ENCODE assay signal across 10 cellular contexts in genomic region chrX:119410027-119410819, GRCh38. TPM values are rescaled to one million over a fixed set of nuclear protein-coding genes. Genes with fewer than 3 reads are reported as not detected.
DNase-seq lines count a peak whose midpoint lies in the region; TF ChIP-seq lines count a peak whose summit lies in the region.
"Had no signal": no experiment of that assay in that cellular context is flagged by ENCODE, and none has a peak within 500 bp of the region (broad histone marks: within the 10 kb centered on the region; RNA-seq: fewer than 3 reads in every experiment).

No MANE protein-coding gene starts in this region.

- CTCF ChIA-PET in activated CD4-positive, alpha-beta memory T cell treated with anti-CD3 and anti-CD28 coated beads for 36 hours (lab: Charles Lee), result no interaction called here

- TF ChIP-seq CTCF in fibroblast of pulmonary artery (IDR thresholded peaks at IDR 0.05; ENCODE audit: low read length, missing control alignments), result no peak

- no peak overlapping the region for H3K4me3 ChIP-seq in fibroblast of pulmonary artery (replicated peaks; ENCODE audit: low read depth, low read length)
- H3K4me3 ChIP-seq: heart left ventricle, thoracic aorta had no signal

- no peak overlapping the region for H3K27ac Mint-ChIP-seq in activated CD4-positive, alpha-beta memory T cell treated with anti-CD3 and anti-CD28 coated beads for 36 hours

- H3K4me3 Mint-ChIP-seq in activated CD4-positive, alpha-beta memory T cell treated with anti-CD3 and anti-CD28 coated beads for 36 hours, result no peak overlapping the region

- intact Hi-C loops in activated CD4-positive, alpha-beta memory T cell treated with anti-CD3 and anti-CD28 coated beads for 36 hours (cut with micrococcal nuclease), result no loop called here

- peak; percentile 85 for DNase-seq in GM04504 (ENCODE audit: low read depth)
- DNase-seq in RKO (ENCODE audit: low spot score), result peak; percentile 26
- peak; percentile 46 for DNase-seq in fibroblast of pulmonary artery (ENCODE audit: low read depth)
- peak; percentile 92 for DNase-seq in stromal cell of bone marrow (ENCODE audit: low read depth)
- DNase-seq in cerebellar nuclear complex (lab: John Stamatoyannopoulos, UW), result no peak
- no peak for DNase-seq in NK-92 (lab: John Stamatoyannopoulos, UW; ENCODE audit: unreplicated experiment)
- no peak for DNase-seq in activated CD4-positive, alpha-beta memory T cell treated with anti-CD3 and anti-CD28 coated beads for 36 hours
- DNase-seq in NCI-H1048 (lab: John Stamatoyannopoulos, UW), result no peak

- no peaks in the 10 kb centered on the region for H3K9me3 Mint-ChIP-seq in activated CD4-positive, alpha-beta memory T cell treated with anti-CD3 and anti-CD28 coated beads for 36 hours

- H3K36me3 Mint-ChIP-seq in activated CD4-positive, alpha-beta memory T cell treated with anti-CD3 and anti-CD28 coated beads for 36 hours, result peaks cover 2% of the 10 kb centered on the region

- H3K27me3 Mint-ChIP-seq in activated CD4-positive, alpha-beta memory T cell treated with anti-CD3 and anti-CD28 coated beads for 36 hours, result no peaks in the 10 kb centered on the region

- POLR2A ChIA-PET in activated CD4-positive, alpha-beta memory T cell treated with anti-CD3 and anti-CD28 coated beads for 36 hours (lab: Charles Lee), result no interaction called here

- H3K4me1 Mint-ChIP-seq in activated CD4-positive, alpha-beta memory T cell treated with anti-CD3 and anti-CD28 coated beads for 36 hours (ENCODE audit: low read depth), result peaks cover 3% of the 10 kb centered on the region

RNA-seq across cellular contexts. Expression of gene SLC25A43, which starts 11.1 kb away (rescaled TPM):
- total RNA-seq in activated CD4-positive, alpha-beta memory T cell treated with anti-CD3 and anti-CD28 coated beads for 36 hours, result 1 to 10 TPM; 6.0 to 6.2 TPM

RNA-seq across cellular contexts. Expression of gene SLC25A5, which starts 58.0 kb away (rescaled TPM):
- total RNA-seq in activated CD4-positive, alpha-beta memory T cell treated with anti-CD3 and anti-CD28 coated beads for 36 hours, result 100 to 1,000 TPM; 627 to 652 TPM

Comparison
In these comparisons a context has a peak if more than half of its experiments do, and no peak if none do; other contexts are left out.
1. DNase-seq: peak in GM04504 (single experiment), RKO (single experiment), fibroblast of pulmonary artery (single experiment) and stromal cell of bone marrow (single experiment); none in cerebellar nuclear complex (0 of 2), NK-92 (single experiment), activated CD4-positive, alpha-beta memory T cell treated with anti-CD3 and anti-CD28 coated beads for 36 hours (single experiment) and NCI-H1048 (single experiment).